8 cellular contexts compared by ENCODE assay signal in genomic region chr3:51384730-51385473, GRCh38. TPM values are rescaled to one million over a fixed set of nuclear protein-coding genes. Genes with fewer than 3 reads are reported as not detected.
DNase-seq lines count a peak whose midpoint lies in the region; ATAC-seq and TF ChIP-seq lines count a peak whose summit lies in the region.

Gene MANF (plus strand): TSS chr3:51385291. CDS start chr3:51385343, 52 bp downstream.

- no peak for TF ChIP-seq CTCF in C4-2B (conservative IDR thresholded peaks at IDR 0.05)

- DNase-seq in NCI-H748 treated with DMSO at 0.1 percent for 48 hours (lab: John Stamatoyannopoulos, UW) (peak; percentile 84), dedifferentiated amniotic fluid mesenchymal stem cell (ENCODE audit: extremely low spot score) (peak; percentile 99), left lobe of liver (ENCODE audit: low spot score) (peak; percentile 99)
- DNase-seq in activated CD4-positive, alpha-beta T cell treated with anti-CD3 and anti-CD28 coated beads, Interleukin-2, amount 50 U/mL, for 24 hours (ENCODE audit: low read depth in 1 of 2, low spot score in 1 of 2): peak; percentile 90 to 97
- peak; percentile 97 for DNase-seq in stimulated activated CD4-positive, alpha-beta T cell treated with anti-CD3 and anti-CD28 coated beads, Interleukin-2, amount 100 ng/mL, for 4 hours (ENCODE audit: low read depth)

- peak within 1 kb of the TSS; percentile 97 for H3K27ac ChIP-seq in C4-2B

- ATAC-seq in GM19372 (IDR thresholded peaks at IDR 0.05; ENCODE audit: low read depth, unreplicated experiment) (peak; percentile 91), HG03558 (IDR thresholded peaks at IDR 0.05; ENCODE audit: extremely low read depth, unreplicated experiment) (peak; percentile 85), left lobe of liver (peak; percentile 90)

RNA-seq across cellular contexts. Expression of gene MANF, which starts in this region (rescaled TPM):
- 80.9 TPM for total RNA-seq in left lobe of liver

Comparison
In these comparisons a context has a peak if more than half of its experiments do, and no peak if none do; other contexts are left out.
1. Peak in every context shown above with its lines: DNase-seq, ATAC-seq and H3K27ac ChIP-seq.